ENCODE assay signal across 16 cellular contexts in the genomic region with DNA sequence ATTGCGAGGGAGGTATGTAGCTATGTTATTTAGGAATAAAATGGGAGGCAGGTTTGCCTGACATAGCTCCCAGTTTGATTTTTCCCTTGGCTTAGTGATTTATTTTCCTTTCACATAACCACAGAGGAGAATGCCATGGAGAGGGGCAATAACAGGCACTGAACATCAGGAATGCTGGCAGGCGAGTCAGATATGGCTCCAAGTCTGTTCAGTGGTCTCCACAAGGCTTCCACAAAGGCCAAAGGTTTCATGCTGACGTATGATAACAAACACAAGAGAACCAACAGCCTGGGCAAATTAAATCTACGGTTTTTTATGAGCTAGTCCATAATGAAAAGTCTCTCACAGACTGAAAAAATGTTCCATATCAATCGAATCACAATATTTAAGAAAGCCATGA.
"Had no signal": no experiment of that assay in that cellular context is flagged by ENCODE, and none has a peak within 500 bp of the region (broad histone marks: within the 10 kb centered on the region; RNA-seq: fewer than 3 reads in every experiment).

No MANE protein-coding gene starts in this region.

- H3K27ac ChIP-seq: ovary, skin epidermis, stomach, thoracic aorta had no signal

- H3K36me3 ChIP-seq: ovary, thoracic aorta had no signal

- H3K4me3 Mint-ChIP-seq: activated CD4-positive, alpha-beta T cell treated with anti-CD3 and anti-CD28 coated beads, Interleukin-2, amount 10 ng/mL, durations not matched to agents 24 days and 14 days; activated naive CD8-positive, alpha-beta T cell treated with anti-CD3 and anti-CD28 coated beads, Interleukin-2, amount 50 U/mL, for 24 hours; activated T-helper 1 cell treated with anti-CD3 and anti-CD28 coated beads, Interleukin-12 subunit alpha, Interleukin-12 subunit beta, Interleukin-2, Interleukin-4 antibody, amounts not matched to agents 30 ng/mL and 10 ng/mL and 1 ng/mL, durations not matched to agents 14 hours and 24 hours and 36 hours; dendritic cell treated with granulocyte-macrophage colony-stimulating factor and Interleukin-4, amounts not matched to agents 40 ng/mL and 50 ng/mL, for 4 days; effector memory CD8-positive, alpha-beta T cell; immature natural killer cell; neural crest cell; T-helper 1 cell treated with Interleukin-12 subunit alpha and Interleukin-12 subunit beta and Interleukin-4 antibody, amounts not matched to agents 30 μg/mL and 1 μg/mL, for 36 hours had no signal

- H3K27me3 ChIP-seq: ovary, stomach had no signal

- DNase-seq: activated CD4-positive, alpha-beta T cell treated with anti-CD3 and anti-CD28 coated beads, Interleukin-2, amount 10 ng/mL, durations not matched to agents 24 days and 14 days; activated naive CD4-positive, alpha-beta T cell treated with Interleukin-2 at 50 U/mL for 16 hours; activated naive CD8-positive, alpha-beta T cell treated with anti-CD3 and anti-CD28 coated beads, Interleukin-2, amount 50 U/mL, for 24 hours; effector memory CD8-positive, alpha-beta T cell; erythroblast; immature natural killer cell; ovary; retina; stimulated activated CD4-positive, alpha-beta T cell treated with anti-CD3 and anti-CD28 coated beads, Interleukin-4, amount 100 ng/mL, for 4 hours; stomach had no signal

- H3K4me3 ChIP-seq: ovary, skin epidermis, stomach, thoracic aorta had no signal

- H3K9me3 ChIP-seq: ovary, stomach, thoracic aorta had no signal

- H3K27ac Mint-ChIP-seq: activated CD4-positive, alpha-beta T cell treated with anti-CD3 and anti-CD28 coated beads, Interleukin-2, amount 10 ng/mL, durations not matched to agents 24 days and 14 days; activated naive CD8-positive, alpha-beta T cell treated with anti-CD3 and anti-CD28 coated beads, Interleukin-2, amount 50 U/mL, for 24 hours; activated T-helper 1 cell treated with anti-CD3 and anti-CD28 coated beads, Interleukin-12 subunit alpha, Interleukin-12 subunit beta, Interleukin-2, Interleukin-4 antibody, amounts not matched to agents 30 ng/mL and 10 ng/mL and 1 ng/mL, durations not matched to agents 14 hours and 24 hours and 36 hours; effector memory CD8-positive, alpha-beta T cell; T-helper 1 cell treated with Interleukin-12 subunit alpha and Interleukin-12 subunit beta and Interleukin-4 antibody, amounts not matched to agents 30 μg/mL and 1 μg/mL, for 36 hours had no signal

- H3K27me3 Mint-ChIP-seq: activated CD4-positive, alpha-beta T cell treated with anti-CD3 and anti-CD28 coated beads, Interleukin-2, amount 10 ng/mL, durations not matched to agents 24 days and 14 days; activated naive CD8-positive, alpha-beta T cell treated with anti-CD3 and anti-CD28 coated beads, Interleukin-2, amount 50 U/mL, for 24 hours; dendritic cell treated with granulocyte-macrophage colony-stimulating factor and Interleukin-4, amounts not matched to agents 40 ng/mL and 50 ng/mL, for 4 days; effector memory CD8-positive, alpha-beta T cell had no signal

- H3K4me1 Mint-ChIP-seq: activated CD4-positive, alpha-beta T cell treated with anti-CD3 and anti-CD28 coated beads, Interleukin-2, amount 10 ng/mL, durations not matched to agents 24 days and 14 days; activated naive CD8-positive, alpha-beta T cell treated with anti-CD3 and anti-CD28 coated beads, Interleukin-2, amount 50 U/mL, for 24 hours; immature natural killer cell had no signal

- ATAC-seq: activated naive CD8-positive, alpha-beta T cell treated with anti-CD3 and anti-CD28 coated beads, Interleukin-2, amount 50 U/mL, for 24 hours; effector memory CD8-positive, alpha-beta T cell had no signal

- H3K9me3 Mint-ChIP-seq: activated T-helper 1 cell treated with anti-CD3 and anti-CD28 coated beads, Interleukin-12 subunit alpha, Interleukin-12 subunit beta, Interleukin-2, Interleukin-4 antibody, amounts not matched to agents 30 ng/mL and 10 ng/mL and 1 ng/mL, durations not matched to agents 14 hours and 24 hours and 36 hours; dendritic cell treated with granulocyte-macrophage colony-stimulating factor and Interleukin-4, amounts not matched to agents 40 ng/mL and 50 ng/mL, for 4 days; effector memory CD8-positive, alpha-beta T cell; immature natural killer cell; T-helper 1 cell treated with Interleukin-12 subunit alpha and Interleukin-12 subunit beta and Interleukin-4 antibody, amounts not matched to agents 30 μg/mL and 1 μg/mL, for 36 hours had no signal
